ENCODE assay signal across 8 cellular contexts in genomic region chr3:159988617-159989251, GRCh38. TPM values are rescaled to one million over a fixed set of nuclear protein-coding genes. Genes with fewer than 3 reads are reported as not detected.
DNase-seq lines count a peak whose midpoint lies in the region; ATAC-seq and TF ChIP-seq lines count a peak whose summit lies in the region.

Gene IL12A (plus strand): TSS chr3:159988835.

- DNase-seq in DMS79 treated with DMSO at 0.1 percent for 48 hours (lab: John Stamatoyannopoulos, UW) (peak; percentile 50), HUDEP-2 (lab: John Stamatoyannopoulos, UW; ENCODE audit: unreplicated experiment in 76 of 76) (peak in 47 of 76 experiments; percentile 1 to 61 (median 30)), SK-MEL-5 (ENCODE audit: low read depth, low spot score) (peak; percentile 78), cardiac muscle cell (ENCODE audit: low read depth in 1 of 2, low spot score in 1 of 2) (peak; percentile 80 to 82), posterior cingulate gyrus (peak; percentile 49 to 95 (median 80)), upper lobe of right lung (peak; percentile 92)

- peak within 1 kb of the TSS; percentile 86 for H3K4me3 Mint-ChIP-seq in activated naive CD4-positive, alpha-beta T cell treated with anti-CD3 and anti-CD28 coated beads, Interleukin-2, amount 50 U/mL, for 24 hours

- peaks cover 20% of the 10 kb centered on the region for H3K4me1 Mint-ChIP-seq in activated naive CD4-positive, alpha-beta T cell treated with anti-CD3 and anti-CD28 coated beads, Interleukin-2, amount 50 U/mL, for 24 hours

- H3K27ac ChIP-seq in cardiac muscle cell = no peak within 1 kb of the TSS
- no peak within 1 kb of the TSS for H3K27ac ChIP-seq in upper lobe of right lung

- H3K9me3 ChIP-seq in cardiac muscle cell (ENCODE audit: low read depth) (no peaks in the 10 kb centered on the region), upper lobe of right lung (no peaks in the 10 kb centered on the region)

- no peaks in the 10 kb centered on the region for H3K4me1 ChIP-seq in cardiac muscle cell (ENCODE audit: low read depth)
- H3K4me1 ChIP-seq in upper lobe of right lung = peaks cover 4% of the 10 kb centered on the region

- H3K27me3 ChIP-seq in cardiac muscle cell = peaks cover 23% of the 10 kb centered on the region
- no peaks in the 10 kb centered on the region for H3K27me3 ChIP-seq in upper lobe of right lung

- in situ Hi-C loops in SK-MEL-5 (cut with HindIII; ENCODE audit: low pct_unique_long_range_greater_than_20kb, low sequenced_read_pairs) = no loop called here

- no peaks in the 10 kb centered on the region for H3K9me3 Mint-ChIP-seq in activated naive CD4-positive, alpha-beta T cell treated with anti-CD3 and anti-CD28 coated beads, Interleukin-2, amount 50 U/mL, for 24 hours

- TF ChIP-seq CTCF in cardiac muscle cell (IDR thresholded peaks at IDR 0.05; ENCODE audit: low read depth, low read length) (peak; percentile 97), upper lobe of right lung (IDR thresholded peaks at IDR 0.05) (peak; percentile 91)

- peak within 1 kb of the TSS; percentile 57 for H3K4me3 ChIP-seq in cardiac muscle cell
- H3K4me3 ChIP-seq in upper lobe of right lung = peak within 1 kb of the TSS; percentile 62

- intact Hi-C loops in posterior cingulate gyrus (cut with DNase I) (loop anchor here (5.0 kb wide), 1 partner anchor 106 kb away; no protein-coding TSS in a partner anchor), upper lobe of right lung (cut with DNase I) (no loop called here)

- peaks cover 1% of the 10 kb centered on the region for H3K27me3 Mint-ChIP-seq in activated naive CD4-positive, alpha-beta T cell treated with anti-CD3 and anti-CD28 coated beads, Interleukin-2, amount 50 U/mL, for 24 hours

- H3K36me3 Mint-ChIP-seq in activated naive CD4-positive, alpha-beta T cell treated with anti-CD3 and anti-CD28 coated beads, Interleukin-2, amount 50 U/mL, for 24 hours = no peaks in the 10 kb centered on the region

- H3K36me3 ChIP-seq in cardiac muscle cell (no peaks in the 10 kb centered on the region), upper lobe of right lung (no peaks in the 10 kb centered on the region)

- ATAC-seq in GM21423 (IDR thresholded peaks at IDR 0.05; ENCODE audit: unreplicated experiment) = peak; percentile 94
- peak; percentile 98 for ATAC-seq in upper lobe of right lung

- peak within 1 kb of the TSS; percentile 14 for H3K27ac Mint-ChIP-seq in activated naive CD4-positive, alpha-beta T cell treated with anti-CD3 and anti-CD28 coated beads, Interleukin-2, amount 50 U/mL, for 24 hours

RNA-seq across cellular contexts. Expression of gene IL12A, which starts in this region (rescaled TPM):
- total RNA-seq in SK-MEL-5 (2014; rRNA removed; shearing (Covaris generic)) = 0.59 and 2.0 TPM in 2 replicates
- polyA plus RNA-seq in SK-MEL-5 (2015; cell fraction: cytosol; rRNA removed) = 0.89 and 2.2 TPM in 2 replicates
- polyA plus RNA-seq in SK-MEL-5 (2015; cell fraction: nucleus; rRNA removed) = 1.9 and 4.8 TPM in 2 replicates
- total RNA-seq in cardiac muscle cell (0.09 TPM in 1 of 2 replicates, not detected in the other), upper lobe of right lung (0.96 TPM)
- polyA plus RNA-seq in cardiac muscle cell = not detected in 2 replicates

Comparison
In these comparisons a context has a peak if more than half of its experiments do, and no peak if none do; other contexts are left out.
1. Peak in DNase-seq and H3K4me3 ChIP-seq in cardiac muscle cell; RNA of the gene not detected or under 1 TPM.
2. Peak in DNase-seq, ATAC-seq and H3K4me3 ChIP-seq in upper lobe of right lung; RNA of the gene not detected or under 1 TPM.
3. DNase-seq: peak in every context shown above with its lines; median percentile 92 in upper lobe of right lung; 81 in cardiac muscle cell; 80 in posterior cingulate gyrus; 78 in SK-MEL-5; 50 in DMS79 treated with DMSO at 0.1 percent for 48 hours; 30 in HUDEP-2.